ENCODE assay signal across 18 cellular contexts in genomic region chr19:58352760-58353671, GRCh38. TPM values are rescaled to one million over a fixed set of nuclear protein-coding genes. Genes with fewer than 3 reads are reported as not detected.
DNase-seq lines count a peak whose midpoint lies in the region; ATAC-seq, FAIRE-seq and TF ChIP-seq lines count a peak whose summit lies in the region.
"Had no signal": no experiment of that assay in that cellular context is flagged by ENCODE, and none has a peak within 500 bp of the region (broad histone marks: within the 10 kb centered on the region; RNA-seq: fewer than 3 reads in every experiment).

Gene A1BG, minus strand, starts transcription at chr19:58353492. Its CDS starts 55 bp downstream, at chr19:58353437.

- H2BK12ac ChIP-seq in H1 (ENCODE audit: low read depth, low read length), result no peak within 1 kb of the TSS

- CTCF ChIA-PET in CD4-positive, alpha-beta memory T cell (lab: Charles Lee; ENCODE audit: partially characterized antibody), result no interaction called here
- CTCF ChIA-PET in H1 (lab: Charles Lee; ENCODE audit: partially characterized antibody), result interaction anchor here (0.8 to 2.9 kb wide), 4 partner anchors 14 to 161 kb away, joined by 3 to 14 read pairs (median 6); no protein-coding TSS in a partner anchor

- TF ChIP-seq RAD21 in H1 (IDR thresholded peaks at IDR 0.05 in 1 of 2, conservative IDR thresholded peaks at IDR 0.05 in 1 of 2; ENCODE audit: low read depth in 2 of 2, low read length in 2 of 2), result no peak

- no peak for TF ChIP-seq POLR2A in H1 (IDR thresholded peaks at IDR 0.05; ENCODE audit: control extremely low read depth in 1 of 2, low read depth in 2 of 2, low read length in 2 of 2)
- TF ChIP-seq POLR2A in Peyer's patch (IDR thresholded peaks at IDR 0.05), result no peak

- H3K18ac ChIP-seq in H1 (ENCODE audit: extremely low read depth, low read length), result no peak within 1 kb of the TSS

- H3K4me1 Mint-ChIP-seq in CD4-positive, alpha-beta memory T cell, result peaks cover 4 to 33% (median 18%) of the 10 kb centered on the region in 4 donors
- H3K4me1 Mint-ChIP-seq in IgD-negative memory B cell (peaks cover 8 to 13% (median 10%) of the 10 kb centered on the region in 3 donors), neural progenitor cell (peaks cover 8% of the 10 kb centered on the region)

- H3K79me1 ChIP-seq in H1 (ENCODE audit: low read depth, low read length), result no peaks in the 10 kb centered on the region

- 92% methylated on average over 24 of the region's 26 CpGs; no CpG with 5 or more reads in 1 of the 2 experiments for WGBS in H1 (ENCODE audit: extremely low coverage in 1 of 2, insufficient coverage in 1 of 2, insufficient read length in 1 of 2, insufficient replicate concordance in 2 of 2, low coverage in 1 of 2, low lambda C conversion rate in 2 of 2, missing lambda C conversion rate in 1 of 2), 2 experiments

- peaks cover 0 to 7% of the 10 kb centered on the region in 2 donors for H3K36me3 Mint-ChIP-seq in CD4-positive, alpha-beta memory T cell
- H3K36me3 Mint-ChIP-seq in IgD-negative memory B cell (peaks cover 3% of the 10 kb centered on the region), neural progenitor cell (peaks cover 5% of the 10 kb centered on the region)

- H3K4ac ChIP-seq in H1 (replicated peaks; ENCODE audit: insufficient read length, low read depth, low read length), result no peak within 1 kb of the TSS

- no peak within 1 kb of the TSS for H3K9ac ChIP-seq in H1 (replicated peaks in 1 of 4; ENCODE audit: extremely low read depth in 1 of 4, low read depth in 3 of 4, low read length in 3 of 4)
- no peak within 1 kb of the TSS for H3K9ac ChIP-seq in neural progenitor cell

- ATAC-seq in GM18909 (IDR thresholded peaks at IDR 0.05; ENCODE audit: poor library complexity, unreplicated experiment), result no peak

- no peaks in the 10 kb centered on the region for H3K23me2 ChIP-seq in H1 (ENCODE audit: low read depth, low read length)

- H3K27ac ChIP-seq in CD4-positive, alpha-beta memory T cell (ENCODE audit: low read depth, low read length), result no peak within 1 kb of the TSS
- H3K27ac ChIP-seq in H1 (ENCODE audit: low read depth, low read length) (no peak within 1 kb of the TSS), neural progenitor cell (no peak within 1 kb of the TSS), Peyer's patch (no peak within 1 kb of the TSS)
- H3K27ac ChIP-seq: stomach had no signal

- H3F3A ChIP-seq in neural progenitor cell (ENCODE audit: low read depth), result no peaks in the 10 kb centered on the region

- H3K9me3 Mint-ChIP-seq in CD4-positive, alpha-beta memory T cell, result no peaks in the 10 kb centered on the region
- peaks cover 0 to 2% (median 0%) of the 10 kb centered on the region in 3 donors for H3K9me3 Mint-ChIP-seq in IgD-negative memory B cell
- H3K9me3 Mint-ChIP-seq in neural progenitor cell, result no peaks in the 10 kb centered on the region
- H3K9me3 Mint-ChIP-seq: dendritic cell treated with granulocyte-macrophage colony-stimulating factor and Interleukin-4, amounts not matched to agents 40 ng/mL and 50 ng/mL, for 4 days had no signal

- H4K8ac ChIP-seq in H1 (ENCODE audit: extremely low read depth, insufficient read depth, low read length), result 0 out of 2 replicates have a peak within 1 kb of the TSS, but pooled peaks have one; percentile 16

- no peak within 1 kb of the TSS for H3K4me2 ChIP-seq in H1 (ENCODE audit: insufficient read depth in 1 of 2, low read depth in 2 of 2, low read length in 2 of 2)
- no peak within 1 kb of the TSS for H3K4me2 ChIP-seq in neural progenitor cell

- peaks cover 25% of the 10 kb centered on the region for H3K4me1 ChIP-seq in CD4-positive, alpha-beta memory T cell (ENCODE audit: insufficient read depth, low read length)
- H3K4me1 ChIP-seq in H1 (replicated peaks in 1 of 4; ENCODE audit: control insufficient read depth in 3 of 4, insufficient read depth in 4 of 4, low read length in 3 of 4) (peaks cover 0 to 6% (median 0%) of the 10 kb centered on the region in 4 experiments; a peak in 1 of 7 replicates), neural progenitor cell (peaks cover 6% of the 10 kb centered on the region), Peyer's patch (peaks cover 0 to 25% (median 13%) of the 10 kb centered on the region in 4 donors)
- H3K4me1 ChIP-seq: Caco-2 had no signal

- H3K4me3 ChIP-seq in CD4-positive, alpha-beta memory T cell (ENCODE audit: low read length in 2 of 2), result no peak within 1 kb of the TSS
- H3K4me3 ChIP-seq in H1 (ENCODE audit: extremely low read depth in 1 of 4, insufficient read depth in 2 of 4, low read depth in 3 of 4, low read length in 4 of 4), result no peak within 1 kb of the TSS
- no peak within 1 kb of the TSS for H3K4me3 ChIP-seq in neural progenitor cell
- H3K4me3 ChIP-seq in Peyer's patch, result no peak within 1 kb of the TSS
- H3K4me3 ChIP-seq: stomach had no signal

- peak within 1 kb of the TSS in 2 of 7 donors; percentile 12 to 38 for H3K27ac Mint-ChIP-seq in CD4-positive, alpha-beta memory T cell
- H3K27ac Mint-ChIP-seq in IgD-negative memory B cell, result peak within 1 kb of the TSS in 2 of 3 donors; percentile 39 to 86
- peak within 1 kb of the TSS; percentile 68 for H3K27ac Mint-ChIP-seq in neural progenitor cell
- H3K27ac Mint-ChIP-seq: dendritic cell treated with granulocyte-macrophage colony-stimulating factor and Interleukin-4, amounts not matched to agents 40 ng/mL and 50 ng/mL, for 4 days had no signal

- H2BK5ac ChIP-seq in H1 (ENCODE audit: low read depth, low read length), result no peak within 1 kb of the TSS

- H2AK5ac ChIP-seq in H1 (ENCODE audit: low read depth, low read length), result no peak within 1 kb of the TSS

- intact Hi-C loops in CD4-positive, alpha-beta memory T cell (cut with micrococcal nuclease), result no loop called here

- H3K27me3 Mint-ChIP-seq in CD4-positive, alpha-beta memory T cell, result peaks cover 0 to 2% of the 10 kb centered on the region in 2 donors
- H3K27me3 Mint-ChIP-seq in IgD-negative memory B cell (peaks cover 2% of the 10 kb centered on the region), neural progenitor cell (ENCODE audit: insufficient read depth, low read depth) (peaks cover 15% of the 10 kb centered on the region)

- H2BK120ac ChIP-seq in H1 (replicated peaks; ENCODE audit: low read depth, low read length), result no peak within 1 kb of the TSS

- POLR2A ChIA-PET in CD4-positive, alpha-beta memory T cell (lab: Charles Lee; ENCODE audit: partially characterized antibody), result interaction anchor here (1.2 kb wide), 1 partner anchor 29 kb away, joined by 3 read pairs; no protein-coding TSS in a partner anchor
- POLR2A ChIA-PET in H1 (lab: Charles Lee; ENCODE audit: partially characterized antibody), result interaction anchor here (2.5 to 11.4 kb wide), 2 partner anchors 9 to 42 kb away, joined by 9 to 102 read pairs; partner anchors contain the start of genes RNF225 and ZNF497

- H4K20me1 ChIP-seq in H1 (replicated peaks in 1 of 2; ENCODE audit: control insufficient read depth in 1 of 2, insufficient read depth in 2 of 2, low read length in 2 of 2) (peaks cover 0 to 3% of the 10 kb centered on the region in 2 experiments), neural progenitor cell (ENCODE audit: low read depth) (no peaks in the 10 kb centered on the region)

- no peak within 1 kb of the TSS for H2BK15ac ChIP-seq in H1 (ENCODE audit: low read length)

- H3K36me3 ChIP-seq in CD4-positive, alpha-beta memory T cell (ENCODE audit: insufficient read depth, low read length), result no peaks in the 10 kb centered on the region
- H3K36me3 ChIP-seq in H1 (ENCODE audit: control insufficient read depth in 2 of 4, insufficient read depth in 4 of 4, low read length in 3 of 4) (no peaks in the 10 kb centered on the region), neural progenitor cell (no peaks in the 10 kb centered on the region), Peyer's patch (no peaks in the 10 kb centered on the region)

- TF ChIP-seq EP300 in H1 (IDR thresholded peaks at IDR 0.05; ENCODE audit: borderline replicate concordance in 1 of 2, low read depth in 2 of 2, low read length in 2 of 2), result no peak

- H2BK20ac ChIP-seq in H1 (ENCODE audit: low read length), result no peak within 1 kb of the TSS

- H3K9me3 ChIP-seq in CD4-positive, alpha-beta memory T cell (ENCODE audit: control insufficient read depth in 1 of 2, low read length in 2 of 2), result no peaks in the 10 kb centered on the region
- no peaks in the 10 kb centered on the region for H3K9me3 ChIP-seq in H1 (ENCODE audit: insufficient read depth in 2 of 2, low read depth in 1 of 2, low read length in 1 of 2)
- no peaks in the 10 kb centered on the region for H3K9me3 ChIP-seq in neural progenitor cell (ENCODE audit: low read depth)
- no peaks in the 10 kb centered on the region for H3K9me3 ChIP-seq in Peyer's patch
- H3K9me3 ChIP-seq: Caco-2 had no signal

- no peak within 1 kb of the TSS for H3K14ac ChIP-seq in H1 (ENCODE audit: insufficient read length)

- H2AFZ ChIP-seq in H1 (ENCODE audit: low read length), result no peak within 1 kb of the TSS
- no peak within 1 kb of the TSS for H2AFZ ChIP-seq in neural progenitor cell (replicated peaks)

- no peak for FAIRE-seq in H1 (lab: Jason Lieb, UNC)
- FAIRE-seq: frontal cortex had no signal

- H3K56ac ChIP-seq in H1 (replicated peaks; ENCODE audit: insufficient read length, low read depth, low read length), result no peak within 1 kb of the TSS

- TF ChIP-seq CTCF in H1 (IDR thresholded peaks at IDR 0.05; ENCODE audit: control extremely low read depth in 1 of 3, insufficient read depth in 1 of 3, low read depth in 1 of 3, low read length in 3 of 3), result no peak
- TF ChIP-seq CTCF in neural progenitor cell (IDR thresholded peaks at IDR 0.05), result no peak
- TF ChIP-seq CTCF in Peyer's patch (IDR thresholded peaks at IDR 0.05), result no peak

- no peak within 1 kb of the TSS for H3K23ac ChIP-seq in H1 (ENCODE audit: insufficient read length)

- no peak within 1 kb of the TSS for H3K4me3 Mint-ChIP-seq in CD4-positive, alpha-beta memory T cell
- H3K4me3 Mint-ChIP-seq in IgD-negative memory B cell, result no peak within 1 kb of the TSS
- peak within 1 kb of the TSS; percentile 79 for H3K4me3 Mint-ChIP-seq in neural progenitor cell
- H3K4me3 Mint-ChIP-seq: dendritic cell treated with granulocyte-macrophage colony-stimulating factor and Interleukin-4, amounts not matched to agents 40 ng/mL and 50 ng/mL, for 4 days had no signal

- H3K79me2 ChIP-seq in H1 (ENCODE audit: control insufficient read depth in 1 of 2, insufficient read depth in 2 of 2, low read length in 2 of 2) (no peaks in the 10 kb centered on the region), neural progenitor cell (ENCODE audit: low read depth) (no peaks in the 10 kb centered on the region)

- H3K27me3 ChIP-seq in CD4-positive, alpha-beta memory T cell (ENCODE audit: insufficient read depth, low read length), result no peaks in the 10 kb centered on the region
- H3K27me3 ChIP-seq in H1 (replicated peaks in 1 of 4; ENCODE audit: control insufficient read depth in 3 of 4, extremely low read depth in 1 of 4, insufficient read depth in 3 of 4, low read length in 3 of 4) (no peaks in the 10 kb centered on the region), neural progenitor cell (no peaks in the 10 kb centered on the region), Peyer's patch (no peaks in the 10 kb centered on the region)

- no peak within 1 kb of the TSS for H4K91ac ChIP-seq in H1 (replicated peaks; ENCODE audit: insufficient read length, low read length)

- DNase-seq in CD4-positive, alpha-beta memory T cell, result no peak
- no peak for DNase-seq in H1 (ENCODE audit: low read depth in 1 of 2, low spot score in 2 of 2)
- no peak for DNase-seq in neural progenitor cell (ENCODE audit: low spot score)
- no peak for DNase-seq in Peyer's patch
- DNase-seq in HCEC 1CT, result no peak
- DNase-seq in NCI-H1417 (lab: John Stamatoyannopoulos, UW), result no peak
- DNase-seq: activated CD4-positive, alpha-beta T cell treated with anti-CD3 and anti-CD28 coated beads for 48 hours; activated naive CD4-positive, alpha-beta T cell treated with anti-CD3 and anti-CD28 coated beads, Interleukin-2, amount 50 U/mL, for 16 hours; Caco-2; NCI-H146; stimulated activated CD4-positive, alpha-beta T cell treated with anti-CD3 and anti-CD28 coated beads, Interleukin-4, amount 100 ng/mL, for 4 hours; stomach; SW 1271 had no signal

- no peak within 1 kb of the TSS for H4K5ac ChIP-seq in H1 (ENCODE audit: insufficient read length, low read depth, low read length)

RNA-seq across cellular contexts. Expression of gene A1BG, which starts in this region (rescaled TPM):
- total RNA-seq in CD4-positive, alpha-beta memory T cell, result 10 to 100 TPM; 15.8 to 19.0 TPM
- 10 to 100 TPM; 44.7 to 47.9 TPM for polyA plus RNA-seq in CD4-positive, alpha-beta memory T cell
- polyA plus RNA-seq in IgD-negative memory B cell (70.2 TPM), H1 (2011; rRNA removed) (69.6 and 108 TPM in 2 replicates)
- 19.9 and 20.8 TPM in 2 replicates for total RNA-seq in H1 (2021; fragmentation: NEBNext Ultra II Directional; extraction: Animal tissue kit (Norgen Biotek cat#: 25700))
- polyA plus RNA-seq in H1 (2011; cell fraction: cytosol; rRNA removed), result 43.4 TPM
- 26.6 TPM for polyA plus RNA-seq in H1 (2011; cell fraction: nucleus; rRNA removed)
- polyA plus RNA-seq in H1 (2012, experiment 1 of 2), result 11.4 to 25.4 TPM (median 23.1 TPM) in 4 replicates
- polyA plus RNA-seq in H1 (2012, experiment 2 of 2), result 102 TPM
- polyA plus RNA-seq in H1 (2013, experiment 1 of 2), result 26.4 TPM
- 32.6 TPM for polyA plus RNA-seq in H1 (2013, experiment 2 of 2)
- polyA minus RNA-seq in H1 (2011; rRNA and poly(A)+ RNA removed), result 0.49 and 1.1 TPM in 2 replicates
- polyA minus RNA-seq in H1 (2011; cell fraction: cytosol; rRNA and poly(A)+ RNA removed), result 6.5 TPM
- polyA minus RNA-seq in H1 (2011; cell fraction: nucleus; rRNA and poly(A)+ RNA removed), result 1.7 TPM
- total RNA-seq in neural progenitor cell (ENCODE audit: low replicate concordance) (7.5 and 37.1 TPM in 2 replicates), Peyer's patch (10 to 100 TPM in 1 of 4 donors, 1 to 10 TPM in 2, not detected in 1; 5.4 to 26.4 (median 8.3) TPM)
- total RNA-seq: HT-29 had no signal
